In the genomic region with DNA sequence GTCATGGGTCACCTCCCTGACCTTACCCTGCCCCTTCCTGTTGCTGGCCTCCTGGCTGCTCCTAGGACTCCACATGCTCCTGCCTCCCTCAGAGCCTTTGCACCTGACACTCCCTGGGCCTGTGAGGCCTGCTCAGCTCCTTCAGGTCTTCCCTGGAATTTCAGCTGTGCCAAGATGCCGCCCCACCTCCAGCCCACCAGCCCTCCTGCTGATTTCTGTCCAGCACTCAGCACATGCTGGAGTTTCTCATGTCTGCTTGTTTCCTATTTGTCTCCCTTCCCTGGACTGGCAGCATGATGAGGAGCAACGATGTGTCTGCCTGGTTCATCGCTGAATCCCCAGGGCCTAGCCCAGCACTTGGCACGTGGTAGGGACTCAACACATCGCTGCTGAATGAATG, we compare ENCODE assay signal across 22 cellular contexts. TPM values are rescaled to one million over a fixed set of nuclear protein-coding genes. Genes with fewer than 3 reads are reported as not detected.
"Had no signal": no experiment of that assay in that cellular context is flagged by ENCODE, and none has a peak within 500 bp of the region (broad histone marks: within the 10 kb centered on the region; RNA-seq: fewer than 3 reads in every experiment).

No MANE protein-coding gene starts in this region.

- H3K9me3 Mint-ChIP-seq: activated naive CD4-positive, alpha-beta T cell treated with anti-CD3 and anti-CD28 coated beads, Interleukin-2, amount 10 ng/mL, durations not matched to agents 7 days and 5 days; activated T-cell treated with anti-CD3 and anti-CD28 coated beads, Interleukin-2, amount 50 U/mL, for 72 hours; memory B cell; T-cell; WTC11 had no signal

- DNase-seq: activated CD8-positive, alpha-beta memory T cell treated with anti-CD3 and anti-CD28 coated beads for 24 hours; activated CD8-positive, alpha-beta memory T cell treated with anti-CD3 and anti-CD28 coated beads, Interleukin-2, amount 50 U/mL, for 48 hours; activated effector memory CD4-positive, alpha-beta T cell treated with anti-CD3 and anti-CD28 coated beads, Interleukin-2, amount 50 U/mL, for 16 hours; activated naive CD4-positive, alpha-beta T cell treated with anti-CD3 and anti-CD28 coated beads, Interleukin-2, amount 10 ng/mL, durations not matched to agents 7 days and 5 days; activated T-cell treated with anti-CD3 and anti-CD28 coated beads, Interleukin-2, amount 50 U/mL, for 72 hours; body of pancreas; esophagus squamous epithelium; head of caudate nucleus; islet precursor cell; left cardiac atrium; stimulated activated CD4-positive, alpha-beta T cell treated with anti-CD3 and anti-CD28 coated beads, Interleukin-4, amount 100 ng/mL, for 4 hours; stimulated activated naive CD8-positive, alpha-beta T cell treated with anti-CD3 and anti-CD28 coated beads, Interleukin-15, Interleukin-2, amounts not matched to agents 100 U/mL and 50 U/mL, for 24 hours; T-cell; uterus had no signal

- H3K36me3 Mint-ChIP-seq: memory B cell, T-cell had no signal

- ATAC-seq: activated T-cell treated with anti-CD3 and anti-CD28 coated beads, Interleukin-2, amount 50 U/mL, for 72 hours; body of pancreas; gastroesophageal sphincter; left cardiac atrium; SK-N-SH treated with all-trans-retinoic acid at 6 μM for 48 hours; stimulated activated naive CD8-positive, alpha-beta T cell treated with anti-CD3 and anti-CD28 coated beads, Interleukin-15, Interleukin-2, amounts not matched to agents 100 U/mL and 50 U/mL, for 24 hours; T-cell; WTC11 had no signal

- H3K4me1 ChIP-seq: prostate gland, uterus had no signal

- H3K36me3 ChIP-seq: esophagus squamous epithelium, gastroesophageal sphincter, prostate gland, right atrium auricular region, tibial nerve, uterus had no signal

- H3K27ac ChIP-seq: body of pancreas had no signal

- H3K27me3 ChIP-seq: body of pancreas, right atrium auricular region, uterus had no signal

- H3K27ac Mint-ChIP-seq: activated naive CD4-positive, alpha-beta T cell treated with anti-CD3 and anti-CD28 coated beads, Interleukin-2, amount 10 ng/mL, durations not matched to agents 7 days and 5 days; activated T-cell treated with anti-CD3 and anti-CD28 coated beads, Interleukin-2, amount 50 U/mL, for 72 hours; memory B cell; T-cell had no signal

- H3K9me3 ChIP-seq: body of pancreas, esophagus squamous epithelium, gastroesophageal sphincter, prostate gland, right atrium auricular region, tibial nerve, uterus had no signal

- H3K4me3 ChIP-seq: body of pancreas, esophagus squamous epithelium, gastroesophageal sphincter, prostate gland, right atrium auricular region, tibial nerve, uterus had no signal

- H3K4me3 Mint-ChIP-seq: activated naive CD4-positive, alpha-beta T cell treated with anti-CD3 and anti-CD28 coated beads, Interleukin-2, amount 10 ng/mL, durations not matched to agents 7 days and 5 days; activated T-cell treated with anti-CD3 and anti-CD28 coated beads, Interleukin-2, amount 50 U/mL, for 72 hours; memory B cell; T-cell; WTC11 had no signal

RNA-seq across cellular contexts. Expression of gene MFAP2, which starts 3.0 kb away (rescaled TPM):
- total RNA-seq: mononuclear cell, T-cell had no signal
